Comparison of ENCODE assay signal across 10 cellular contexts in genomic region chrX:115949900-115950822, GRCh38.
DNase-seq lines count a peak whose midpoint lies in the region; ATAC-seq and TF ChIP-seq lines count a peak whose summit lies in the region.
"Had no signal": no experiment of that assay in that cellular context is flagged by ENCODE, and none has a peak within 500 bp of the region (broad histone marks: within the 10 kb centered on the region; RNA-seq: fewer than 3 reads in every experiment).

No MANE protein-coding gene starts in this region.

- DNase-seq in G401 (ENCODE audit: low spot score) (peak; percentile 92), NB4 (ENCODE audit: low read depth) (peak; percentile 17), T follicular helper cell (ENCODE audit: low read depth) (peak; percentile 6), lung (ENCODE audit: low spot score) (peak; percentile 50), foreskin keratinocyte (no peak), GM10266 (ENCODE audit: extremely low spot score) (no peak)
- DNase-seq in activated CD4-positive, alpha-beta T cell treated with anti-CD3 and anti-CD28 coated beads, Interleukin-2, amount 10 ng/mL, durations not matched to agents 24 days and 14 days = no peak
- no peak for DNase-seq in activated CD4-positive, alpha-beta T cell treated with anti-CD3 and anti-CD28 coated beads, Interleukin-2, amount 50 U/mL, for 1 hour

- no peak for TF ChIP-seq POLR2A in NB4 (IDR thresholded peaks at IDR 0.05; ENCODE audit: extremely low read depth, insufficient read length)

- no peaks in the 10 kb centered on the region for H3K4me1 Mint-ChIP-seq in activated CD4-positive, alpha-beta T cell treated with anti-CD3 and anti-CD28 coated beads, Interleukin-2, amount 10 ng/mL, durations not matched to agents 24 days and 14 days

- no peak overlapping the region for H3K27ac ChIP-seq in lung (ENCODE audit: low read depth in 1 of 2, low read length in 1 of 2)
- no peak overlapping the region for H3K27ac ChIP-seq in foreskin keratinocyte
- H3K27ac ChIP-seq: adrenal gland had no signal

- TF ChIP-seq CTCF in NB4 (IDR thresholded peaks at IDR 0.05; ENCODE audit: low read depth, low read length) = no peak
- TF ChIP-seq CTCF in lung (IDR thresholded peaks at IDR 0.05; ENCODE audit: control extremely low read depth, extremely low read depth) = no peak
- no peak for TF ChIP-seq CTCF in foreskin keratinocyte (conservative IDR thresholded peaks at IDR 0.05)
- no peak for TF ChIP-seq CTCF in GM10266 (IDR thresholded peaks at IDR 0.05; ENCODE audit: control insufficient read depth, insufficient read depth, low read depth, missing control alignments)

- no peaks in the 10 kb centered on the region for H3K9me3 ChIP-seq in lung (ENCODE audit: control insufficient read depth in 2 of 2, insufficient read depth in 1 of 2, low read length in 1 of 2)
- H3K9me3 ChIP-seq: adrenal gland had no signal

- no peak for ATAC-seq in lung (ENCODE audit: insufficient read depth, low FRiP score)
- no peak for ATAC-seq in foreskin keratinocyte
- ATAC-seq: HCT116 had no signal

- H3K4me3 Mint-ChIP-seq in activated CD4-positive, alpha-beta T cell treated with anti-CD3 and anti-CD28 coated beads, Interleukin-2, amount 10 ng/mL, durations not matched to agents 24 days and 14 days = no peak overlapping the region

- no peaks in the 10 kb centered on the region for H3K36me3 Mint-ChIP-seq in activated CD4-positive, alpha-beta T cell treated with anti-CD3 and anti-CD28 coated beads, Interleukin-2, amount 10 ng/mL, durations not matched to agents 24 days and 14 days (ENCODE audit: low read depth)

- no peaks in the 10 kb centered on the region for H3K27me3 Mint-ChIP-seq in activated CD4-positive, alpha-beta T cell treated with anti-CD3 and anti-CD28 coated beads, Interleukin-2, amount 10 ng/mL, durations not matched to agents 24 days and 14 days

- H3K9me3 Mint-ChIP-seq in activated CD4-positive, alpha-beta T cell treated with anti-CD3 and anti-CD28 coated beads, Interleukin-2, amount 10 ng/mL, durations not matched to agents 24 days and 14 days = no peaks in the 10 kb centered on the region

- WGBS in lung, 2 donors = 60 to 87% methylated on average over 11 to 17 of the region's 17 CpGs

- H3K27ac Mint-ChIP-seq in activated CD4-positive, alpha-beta T cell treated with anti-CD3 and anti-CD28 coated beads, Interleukin-2, amount 10 ng/mL, durations not matched to agents 24 days and 14 days = no peak overlapping the region

- H3K4me1 ChIP-seq in lung (ENCODE audit: control insufficient read depth in 2 of 2, insufficient read depth in 2 of 2, low read length in 2 of 2) (no peaks in the 10 kb centered on the region), foreskin keratinocyte (no peaks in the 10 kb centered on the region)
- H3K4me1 ChIP-seq: adrenal gland had no signal

- no peaks in the 10 kb centered on the region for H3K36me3 ChIP-seq in lung (ENCODE audit: control insufficient read depth in 2 of 2, insufficient read depth in 2 of 2, low read length in 2 of 2)
- H3K36me3 ChIP-seq: adrenal gland had no signal

- intact Hi-C loops in activated CD4-positive, alpha-beta T cell treated with anti-CD3 and anti-CD28 coated beads, Interleukin-2, amount 10 ng/mL, durations not matched to agents 24 days and 14 days (cut with micrococcal nuclease) = no loop called here

- H3K4me3 ChIP-seq in NB4 (ENCODE audit: low read depth, low read length) (no peak overlapping the region), lung (no peak overlapping the region)
- H3K4me3 ChIP-seq: adrenal gland had no signal

- in situ Hi-C loops in G401 (cut with HindIII; ENCODE audit: low sequenced_read_pairs) = no loop called here

- H3K27me3 ChIP-seq in lung (ENCODE audit: control insufficient read depth, insufficient read depth) (no peaks in the 10 kb centered on the region), foreskin keratinocyte (no peaks in the 10 kb centered on the region)

Comparison
In these comparisons a context has a peak if more than half of its experiments do, and no peak if none do; other contexts are left out.
1. DNase-seq: peak in G401 (single experiment), NB4 (single experiment), T follicular helper cell (single experiment) and lung (single experiment); none in activated CD4-positive, alpha-beta T cell treated with anti-CD3 and anti-CD28 coated beads, Interleukin-2, amount 10 ng/mL, durations not matched to agents 24 days and 14 days (single experiment), foreskin keratinocyte (0 of 2), GM10266 (single experiment) and activated CD4-positive, alpha-beta T cell treated with anti-CD3 and anti-CD28 coated beads, Interleukin-2, amount 50 U/mL, for 1 hour (single experiment).